29 cellular contexts compared by ENCODE assay signal in genomic region chr4:122822466-122822865, GRCh38.
"Had no signal": no experiment of that assay in that cellular context is flagged by ENCODE, and none has a peak within 500 bp of the region (broad histone marks: within the 10 kb centered on the region; RNA-seq: fewer than 3 reads in every experiment).

No MANE protein-coding gene starts in this region.

- H3K9me3 ChIP-seq: adrenal gland, body of pancreas, colonic mucosa, esophagus squamous epithelium, gastroesophageal sphincter, heart right ventricle had no signal

- FAIRE-seq: endometrium had no signal

- H3K27ac ChIP-seq: adrenal gland, body of pancreas, colonic mucosa, epithelial cell of prostate, esophagus squamous epithelium, gastroesophageal sphincter, heart right ventricle, WERI-Rb-1 had no signal

- H3K27me3 ChIP-seq: gastroesophageal sphincter had no signal

- H3K4me1 ChIP-seq: colonic mucosa had no signal

- H3K36me3 ChIP-seq: adrenal gland, colonic mucosa, esophagus squamous epithelium, gastroesophageal sphincter, heart right ventricle had no signal

- DNase-seq: activated B cell treated with CpG ODN at 0.5 μM for 24 hours; activated CD4-positive, alpha-beta T cell treated with anti-CD3 and anti-CD28 coated beads for 48 hours; activated CD4-positive, alpha-beta T cell treated with anti-CD3 and anti-CD28 coated beads, Interleukin-2, amount 50 U/mL, for 1 hour; activated CD4-positive, alpha-beta T cell treated with anti-CD3 and anti-CD28 coated beads, Interleukin-2, amount 50 U/mL, for 48 hours; activated CD8-positive, alpha-beta memory T cell treated with anti-CD3 and anti-CD28 coated beads for 24 hours; activated CD8-positive, alpha-beta T cell treated with anti-CD3 and anti-CD28 coated beads for 36 hours; activated effector memory CD4-positive, alpha-beta T cell treated with Interleukin-2 at 50 U/mL for 16 hours; activated gamma-delta T cell treated with Interleukin-2 at 50 U/mL for 16 hours; activated naive CD4-positive, alpha-beta T cell treated with Interleukin-2 at 50 U/mL for 16 hours; activated naive CD8-positive, alpha-beta T cell treated with anti-CD3 and anti-CD28 coated beads for 36 hours; activated naive CD8-positive, alpha-beta T cell treated with anti-CD3 and anti-CD28 coated beads, Interleukin-2, amount 50 U/mL, for 24 hours; activated T-cell treated with anti-CD3 and anti-CD28 coated beads, Interleukin-2, amount 50 U/mL, for 4 hours; adrenal gland; amygdala; aorta; body of pancreas; caudate nucleus; colonic mucosa; effector CD8-positive, alpha-beta T cell; esophagus squamous epithelium; foreskin melanocyte; heart right ventricle; T-helper 2 cell; WERI-Rb-1 had no signal

- ATAC-seq: activated CD4-positive, CD25-positive, alpha-beta regulatory T cell treated with anti-CD3 and anti-CD28 coated beads, Interleukin-2, amount 50 U/mL, for 24 hours; activated CD8-positive, alpha-beta T cell treated with anti-CD3 and anti-CD28 coated beads for 36 hours; activated naive CD8-positive, alpha-beta T cell treated with anti-CD3 and anti-CD28 coated beads, Interleukin-2, amount 50 U/mL, for 24 hours; activated T-cell treated with anti-CD3 and anti-CD28 coated beads, Interleukin-2, amount 50 U/mL, for 4 hours; activated T-helper 17 cell treated with anti-CD3 and anti-CD28 coated beads, Interleukin-2, amount 50 U/mL, for 72 hours; body of pancreas; gastroesophageal sphincter; heart right ventricle had no signal

- H3K4me3 ChIP-seq: adrenal gland, body of pancreas, colonic mucosa, esophagus squamous epithelium, gastroesophageal sphincter, heart right ventricle had no signal
